In the genomic region with DNA sequence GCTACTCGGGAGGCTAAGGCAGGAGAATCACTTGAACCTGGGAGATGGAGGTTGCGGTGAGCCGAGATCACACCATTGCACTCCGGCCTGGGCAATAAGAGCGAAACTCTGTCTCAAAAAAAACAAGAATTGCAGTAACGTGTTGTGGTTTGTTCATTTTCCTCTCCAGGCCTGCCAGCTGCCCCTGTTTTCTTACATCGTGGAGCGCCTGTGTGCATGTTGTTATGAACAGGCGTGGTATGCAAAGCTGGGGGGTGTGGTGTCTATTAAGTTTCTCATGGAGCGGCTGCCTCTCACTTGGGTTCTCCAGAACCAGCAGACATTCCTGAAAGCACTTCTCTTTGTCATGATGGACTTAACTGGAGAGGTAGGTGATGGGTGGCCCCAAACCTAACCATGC, we compare ENCODE assay signal across 14 cellular contexts. TPM values are rescaled to one million over a fixed set of nuclear protein-coding genes. Genes with fewer than 3 reads are reported as not detected.
DNase-seq lines count a peak whose midpoint lies in the region; ATAC-seq and TF ChIP-seq lines count a peak whose summit lies in the region.
"Had no signal": no experiment of that assay in that cellular context is flagged by ENCODE, and none has a peak within 500 bp of the region (broad histone marks: within the 10 kb centered on the region; RNA-seq: fewer than 3 reads in every experiment).

No MANE protein-coding gene starts in this region.

- H3K27me3 Mint-ChIP-seq in activated T-cell treated with anti-CD3 and anti-CD28 coated beads, Interleukin-2, amount 50 U/mL, for 24 hours: no peaks in the 10 kb centered on the region

- no peak overlapping the region for H3K4me3 Mint-ChIP-seq in activated T-cell treated with anti-CD3 and anti-CD28 coated beads, Interleukin-2, amount 50 U/mL, for 24 hours
- peak overlapping the region; percentile 46 for H3K4me3 Mint-ChIP-seq in stimulated activated effector memory CD8-positive, alpha-beta T cell treated with anti-CD3 and anti-CD28 coated beads, Interleukin-12 subunit alpha, Interleukin-12 subunit beta, amount 100 ng/mL, for 72 hours

- no peaks in the 10 kb centered on the region for H3K4me1 ChIP-seq in Peyer's patch
- H3K4me1 ChIP-seq: sigmoid colon, tibial nerve had no signal

- CTCF ChIA-PET in GM10248 (lab: Yijun Ruan, JAX): interaction anchor here (0.8 to 1.3 kb wide), 4 partner anchors 8 to 52 kb away, joined by 3 to 4 read pairs (median 4); a partner anchor contains a TSS

- H3K9me3 Mint-ChIP-seq in activated T-cell treated with anti-CD3 and anti-CD28 coated beads, Interleukin-2, amount 50 U/mL, for 24 hours: no peaks in the 10 kb centered on the region
- H3K9me3 Mint-ChIP-seq in stimulated activated effector memory CD8-positive, alpha-beta T cell treated with anti-CD3 and anti-CD28 coated beads, Interleukin-12 subunit alpha, Interleukin-12 subunit beta, amount 100 ng/mL, for 72 hours: no peaks in the 10 kb centered on the region

- ATAC-seq in HG02642 (IDR thresholded peaks at IDR 0.05; ENCODE audit: poor library complexity, unreplicated experiment) (peak; percentile 32), HG03139 (IDR thresholded peaks at IDR 0.05; ENCODE audit: unreplicated experiment) (no peak)
- ATAC-seq in stimulated activated effector memory CD8-positive, alpha-beta T cell treated with anti-CD3 and anti-CD28 coated beads, Interleukin-12 subunit alpha, Interleukin-12 subunit beta, amount 100 ng/mL, for 72 hours: peak; percentile 55

- peak overlapping the region in 2 of 4 donors; percentile 11 to 63 for H3K27ac ChIP-seq in Peyer's patch
- H3K27ac ChIP-seq: GM23248, sigmoid colon had no signal

- peaks cover 0 to 99% (median 0%) of the 10 kb centered on the region in 3 donors for H3K36me3 ChIP-seq in Peyer's patch

- TF ChIP-seq CTCF in Peyer's patch (IDR thresholded peaks at IDR 0.05): no peak
- no peak for TF ChIP-seq CTCF in GM10248 (IDR thresholded peaks at IDR 0.05; ENCODE audit: control extremely low read depth, extremely low read depth, low read depth, missing control alignments)

- H3K9me3 ChIP-seq in Peyer's patch: no peaks in the 10 kb centered on the region
- H3K9me3 ChIP-seq: sigmoid colon, tibial nerve had no signal

- no peak overlapping the region for H3K4me3 ChIP-seq in Peyer's patch
- H3K4me3 ChIP-seq: GM23248, sigmoid colon, tibial nerve had no signal

- H3K27ac Mint-ChIP-seq in activated T-cell treated with anti-CD3 and anti-CD28 coated beads, Interleukin-2, amount 50 U/mL, for 24 hours: peak overlapping the region; percentile 70
- peak overlapping the region; percentile 58 for H3K27ac Mint-ChIP-seq in stimulated activated effector memory CD8-positive, alpha-beta T cell treated with anti-CD3 and anti-CD28 coated beads, Interleukin-12 subunit alpha, Interleukin-12 subunit beta, amount 100 ng/mL, for 72 hours

- POLR2A ChIA-PET in GM10248 (lab: Yijun Ruan, JAX): no interaction called here

- TF ChIP-seq POLR2A in Peyer's patch (IDR thresholded peaks at IDR 0.05): no peak

- peaks cover 90% of the 10 kb centered on the region for H3K36me3 Mint-ChIP-seq in activated T-cell treated with anti-CD3 and anti-CD28 coated beads, Interleukin-2, amount 50 U/mL, for 24 hours (ENCODE audit: low read depth)
- H3K36me3 Mint-ChIP-seq in stimulated activated effector memory CD8-positive, alpha-beta T cell treated with anti-CD3 and anti-CD28 coated beads, Interleukin-12 subunit alpha, Interleukin-12 subunit beta, amount 100 ng/mL, for 72 hours: peaks cover 100% of the 10 kb centered on the region

- peaks cover 20% of the 10 kb centered on the region for H3K4me1 Mint-ChIP-seq in activated T-cell treated with anti-CD3 and anti-CD28 coated beads, Interleukin-2, amount 50 U/mL, for 24 hours (ENCODE audit: low read depth)
- H3K4me1 Mint-ChIP-seq in stimulated activated effector memory CD8-positive, alpha-beta T cell treated with anti-CD3 and anti-CD28 coated beads, Interleukin-12 subunit alpha, Interleukin-12 subunit beta, amount 100 ng/mL, for 72 hours: peaks cover 16% of the 10 kb centered on the region

- H3K27me3 ChIP-seq in Peyer's patch: no peaks in the 10 kb centered on the region
- H3K27me3 ChIP-seq: sigmoid colon, tibial nerve had no signal

- no peak for DNase-seq in activated T-cell treated with anti-CD3 and anti-CD28 coated beads, Interleukin-2, amount 50 U/mL, for 24 hours
- DNase-seq in activated T-cell treated with anti-CD3 and anti-CD28 coated beads for 4 hours (no peak), Peyer's patch (peak in 2 of 3 donors; percentile 66 to 69), midbrain (lab: John Stamatoyannopoulos, UW) (no peak), GM10248 (ENCODE audit: extremely low spot score) (no peak)
- peak in 1 of 2 donors; percentile 57 for DNase-seq in stimulated activated effector memory CD8-positive, alpha-beta T cell treated with anti-CD3 and anti-CD28 coated beads, Interleukin-12 subunit alpha, Interleukin-12 subunit beta, amount 100 ng/mL, for 72 hours (ENCODE audit: low spot score in 2 of 2)
- DNase-seq: activated CD8-positive, alpha-beta memory T cell treated with anti-CD3 and anti-CD28 coated beads, Interleukin-2, amount 50 U/mL, for 48 hours; effector CD4-positive, alpha-beta T cell; kidney; sigmoid colon had no signal

RNA-seq across cellular contexts. Expression of a gene that starts 52.1 kb away (rescaled TPM):
- 10 to 100 TPM; 39.2 to 62.3 (median 57.8) TPM for total RNA-seq in Peyer's patch

Comparison
In these comparisons a context has a peak if more than half of its experiments do, and no peak if none do; other contexts are left out.
1. DNase-seq: peak in Peyer's patch (2 of 3); none in activated T-cell treated with anti-CD3 and anti-CD28 coated beads, Interleukin-2, amount 50 U/mL, for 24 hours (single experiment), activated T-cell treated with anti-CD3 and anti-CD28 coated beads for 4 hours (single experiment), midbrain (single experiment) and GM10248 (single experiment).